1 cellular context compared by ENCODE assay signal in the genomic region with DNA sequence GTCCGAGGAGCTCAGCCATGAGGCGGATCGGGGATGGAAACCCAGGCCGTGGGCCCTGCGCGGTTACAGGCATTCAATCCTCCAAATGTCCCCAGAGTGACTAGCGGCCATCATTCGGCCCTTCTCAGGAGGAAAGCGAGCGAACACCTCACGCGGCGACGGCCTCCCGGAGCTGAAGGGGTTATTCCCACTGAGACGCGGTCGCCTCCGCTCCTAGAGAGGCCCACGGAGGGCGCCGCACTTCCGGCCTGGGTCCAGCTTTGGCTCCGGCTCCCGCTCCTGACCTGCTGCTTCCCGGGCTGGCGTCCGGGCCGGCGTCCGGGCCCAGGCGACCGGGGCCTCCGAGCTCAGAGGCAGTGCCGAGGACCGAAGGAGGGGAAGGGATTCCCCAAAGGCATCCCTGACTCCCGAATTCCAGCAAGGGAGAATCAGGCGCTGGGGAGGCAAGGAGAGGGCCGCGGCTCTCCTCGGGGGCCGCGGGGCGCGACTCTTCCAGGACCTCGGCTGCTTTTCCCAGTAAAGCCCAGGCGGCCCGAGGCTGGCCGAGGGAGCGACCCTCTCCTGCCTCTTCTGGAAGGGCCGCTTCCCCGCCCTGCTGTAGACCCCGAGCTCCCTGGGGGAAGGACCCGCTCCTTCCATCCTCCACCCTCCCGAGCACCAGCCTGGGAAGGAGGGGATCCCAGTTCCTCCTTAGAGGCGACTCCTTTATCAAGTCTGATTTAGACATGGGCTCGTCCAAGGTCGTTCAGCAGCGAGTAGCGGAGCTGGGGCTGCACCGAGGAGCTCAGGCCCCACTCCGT.
A peak's percentile ranks its signal among the peaks of the same experiment; 100 is the strongest.
TF ChIP-seq lines count a peak whose summit lies in the region.

No MANE protein-coding gene starts in this region.

TF ChIP-seq in SK-N-SH, 30 proteins besides CTCF, POLR2A, EP300 and RAD21 (continued from another document):
- TF ChIP-seq, protein P1, sequence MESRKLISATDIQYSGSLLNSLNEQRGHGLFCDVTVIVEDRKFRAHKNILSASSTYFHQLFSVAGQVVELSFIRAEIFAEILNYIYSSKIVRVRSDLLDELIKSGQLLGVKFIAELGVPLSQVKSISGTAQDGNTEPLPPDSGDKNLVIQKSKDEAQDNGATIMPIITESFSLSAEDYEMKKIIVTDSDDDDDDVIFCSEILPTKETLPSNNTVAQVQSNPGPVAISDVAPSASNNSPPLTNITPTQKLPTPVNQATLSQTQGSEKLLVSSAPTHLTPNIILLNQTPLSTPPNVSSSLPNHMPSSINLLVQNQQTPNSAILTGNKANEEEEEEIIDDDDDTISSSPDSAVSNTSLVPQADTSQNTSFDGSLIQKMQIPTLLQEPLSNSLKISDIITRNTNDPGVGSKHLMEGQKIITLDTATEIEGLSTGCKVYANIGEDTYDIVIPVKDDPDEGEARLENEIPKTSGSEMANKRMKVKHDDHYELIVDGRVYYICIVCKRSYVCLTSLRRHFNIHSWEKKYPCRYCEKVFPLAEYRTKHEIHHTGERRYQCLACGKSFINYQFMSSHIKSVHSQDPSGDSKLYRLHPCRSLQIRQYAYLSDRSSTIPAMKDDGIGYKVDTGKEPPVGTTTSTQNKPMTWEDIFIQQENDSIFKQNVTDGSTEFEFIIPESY (IDR thresholded peaks at IDR 0.05; ENCODE audit: borderline replicate concordance, low read depth): no peak
- TF ChIP-seq NFIC (IDR thresholded peaks at IDR 0.05; ENCODE audit: borderline replicate concordance): peak; percentile 44; the same call in 1 of the 2 replicates
- TF ChIP-seq, protein P2, sequence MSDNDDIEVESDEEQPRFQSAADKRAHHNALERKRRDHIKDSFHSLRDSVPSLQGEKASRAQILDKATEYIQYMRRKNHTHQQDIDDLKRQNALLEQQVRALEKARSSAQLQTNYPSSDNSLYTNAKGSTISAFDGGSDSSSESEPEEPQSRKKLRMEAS (IDR thresholded peaks at IDR 0.05; ENCODE audit: low read depth): peak; percentile 86
- no peak for TF ChIP-seq NRF1 (IDR thresholded peaks at IDR 0.05; ENCODE audit: low read depth, low read length)
- no peak for TF ChIP-seq FOSL2 (IDR thresholded peaks at IDR 0.05; ENCODE audit: borderline replicate concordance, low read depth)
- TF ChIP-seq RXRA (IDR thresholded peaks at IDR 0.05; ENCODE audit: borderline replicate concordance, low read depth): no peak
- peak; percentile 93 for TF ChIP-seq ELF1 (IDR thresholded peaks at IDR 0.05)
- TF ChIP-seq, protein P3, sequence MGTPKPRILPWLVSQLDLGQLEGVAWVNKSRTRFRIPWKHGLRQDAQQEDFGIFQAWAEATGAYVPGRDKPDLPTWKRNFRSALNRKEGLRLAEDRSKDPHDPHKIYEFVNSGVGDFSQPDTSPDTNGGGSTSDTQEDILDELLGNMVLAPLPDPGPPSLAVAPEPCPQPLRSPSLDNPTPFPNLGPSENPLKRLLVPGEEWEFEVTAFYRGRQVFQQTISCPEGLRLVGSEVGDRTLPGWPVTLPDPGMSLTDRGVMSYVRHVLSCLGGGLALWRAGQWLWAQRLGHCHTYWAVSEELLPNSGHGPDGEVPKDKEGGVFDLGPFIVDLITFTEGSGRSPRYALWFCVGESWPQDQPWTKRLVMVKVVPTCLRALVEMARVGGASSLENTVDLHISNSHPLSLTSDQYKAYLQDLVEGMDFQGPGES (IDR thresholded peaks at IDR 0.05; ENCODE audit: low read depth, low read length): no peak
- TF ChIP-seq, protein P4, sequence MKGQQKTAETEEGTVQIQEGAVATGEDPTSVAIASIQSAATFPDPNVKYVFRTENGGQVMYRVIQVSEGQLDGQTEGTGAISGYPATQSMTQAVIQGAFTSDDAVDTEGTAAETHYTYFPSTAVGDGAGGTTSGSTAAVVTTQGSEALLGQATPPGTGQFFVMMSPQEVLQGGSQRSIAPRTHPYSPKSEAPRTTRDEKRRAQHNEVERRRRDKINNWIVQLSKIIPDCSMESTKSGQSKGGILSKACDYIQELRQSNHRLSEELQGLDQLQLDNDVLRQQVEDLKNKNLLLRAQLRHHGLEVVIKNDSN (IDR thresholded peaks at IDR 0.05; ENCODE audit: borderline replicate concordance, low read depth): no peak
- TF ChIP-seq, protein P5, sequence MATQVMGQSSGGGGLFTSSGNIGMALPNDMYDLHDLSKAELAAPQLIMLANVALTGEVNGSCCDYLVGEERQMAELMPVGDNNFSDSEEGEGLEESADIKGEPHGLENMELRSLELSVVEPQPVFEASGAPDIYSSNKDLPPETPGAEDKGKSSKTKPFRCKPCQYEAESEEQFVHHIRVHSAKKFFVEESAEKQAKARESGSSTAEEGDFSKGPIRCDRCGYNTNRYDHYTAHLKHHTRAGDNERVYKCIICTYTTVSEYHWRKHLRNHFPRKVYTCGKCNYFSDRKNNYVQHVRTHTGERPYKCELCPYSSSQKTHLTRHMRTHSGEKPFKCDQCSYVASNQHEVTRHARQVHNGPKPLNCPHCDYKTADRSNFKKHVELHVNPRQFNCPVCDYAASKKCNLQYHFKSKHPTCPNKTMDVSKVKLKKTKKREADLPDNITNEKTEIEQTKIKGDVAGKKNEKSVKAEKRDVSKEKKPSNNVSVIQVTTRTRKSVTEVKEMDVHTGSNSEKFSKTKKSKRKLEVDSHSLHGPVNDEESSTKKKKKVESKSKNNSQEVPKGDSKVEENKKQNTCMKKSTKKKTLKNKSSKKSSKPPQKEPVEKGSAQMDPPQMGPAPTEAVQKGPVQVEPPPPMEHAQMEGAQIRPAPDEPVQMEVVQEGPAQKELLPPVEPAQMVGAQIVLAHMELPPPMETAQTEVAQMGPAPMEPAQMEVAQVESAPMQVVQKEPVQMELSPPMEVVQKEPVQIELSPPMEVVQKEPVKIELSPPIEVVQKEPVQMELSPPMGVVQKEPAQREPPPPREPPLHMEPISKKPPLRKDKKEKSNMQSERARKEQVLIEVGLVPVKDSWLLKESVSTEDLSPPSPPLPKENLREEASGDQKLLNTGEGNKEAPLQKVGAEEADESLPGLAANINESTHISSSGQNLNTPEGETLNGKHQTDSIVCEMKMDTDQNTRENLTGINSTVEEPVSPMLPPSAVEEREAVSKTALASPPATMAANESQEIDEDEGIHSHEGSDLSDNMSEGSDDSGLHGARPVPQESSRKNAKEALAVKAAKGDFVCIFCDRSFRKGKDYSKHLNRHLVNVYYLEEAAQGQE (IDR thresholded peaks at IDR 0.05; ENCODE audit: low read depth, low read length): peak; percentile 75; the same call in 1 of the 2 replicates
- TF ChIP-seq YY1 (IDR thresholded peaks at IDR 0.05; ENCODE audit: low read depth): peak; percentile 79
- TF ChIP-seq FOXM1 (IDR thresholded peaks at IDR 0.05; ENCODE audit: low read depth): no peak
- no peak for TF ChIP-seq EZH2phosphoT487 (IDR thresholded peaks at IDR 0.05; ENCODE audit: borderline replicate concordance, low read depth)
- peak; percentile 87 for TF ChIP-seq MXI1 (IDR thresholded peaks at IDR 0.05; ENCODE audit: low read depth, low read length)
- TF ChIP-seq FOXJ3 (CRISPR knock-in tag; IDR thresholded peaks at IDR 0.05): peak; percentile 69; the same call in 1 of the 2 replicates
- TF ChIP-seq GABPA (IDR thresholded peaks at IDR 0.05; ENCODE audit: low read depth): peak; percentile 86
- no peak for TF ChIP-seq GATA2 (CRISPR knock-in tag; IDR thresholded peaks at IDR 0.05)
- TF ChIP-seq CHD2 (IDR thresholded peaks at IDR 0.05; ENCODE audit: low read length, partially characterized antibody): peak; percentile 74
- TF ChIP-seq, protein P6, sequence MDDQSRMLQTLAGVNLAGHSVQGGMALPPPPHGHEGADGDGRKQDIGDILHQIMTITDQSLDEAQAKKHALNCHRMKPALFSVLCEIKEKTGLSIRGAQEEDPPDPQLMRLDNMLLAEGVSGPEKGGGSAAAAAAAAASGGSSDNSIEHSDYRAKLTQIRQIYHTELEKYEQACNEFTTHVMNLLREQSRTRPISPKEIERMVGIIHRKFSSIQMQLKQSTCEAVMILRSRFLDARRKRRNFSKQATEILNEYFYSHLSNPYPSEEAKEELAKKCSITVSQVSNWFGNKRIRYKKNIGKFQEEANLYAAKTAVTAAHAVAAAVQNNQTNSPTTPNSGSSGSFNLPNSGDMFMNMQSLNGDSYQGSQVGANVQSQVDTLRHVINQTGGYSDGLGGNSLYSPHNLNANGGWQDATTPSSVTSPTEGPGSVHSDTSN (IDR thresholded peaks at IDR 0.05): no peak
- no peak for TF ChIP-seq TEAD4 (IDR thresholded peaks at IDR 0.05; ENCODE audit: borderline replicate concordance, insufficient read depth)
